1 cellular context compared by ENCODE assay signal in genomic region chr3:144244662-144245061, GRCh38.
TF ChIP-seq lines count a peak whose summit lies in the region.

No MANE protein-coding gene starts in this region.

TF ChIP-seq in H1, 55 proteins besides CTCF, POLR2A, EP300 and RAD21 (continued from another document):
- TF ChIP-seq SIN3A (conservative IDR thresholded peaks at IDR 0.05 in 1 of 2, IDR thresholded peaks at IDR 0.05 in 1 of 2; ENCODE audit: low read depth in 1 of 2, low read length in 2 of 2) = no peak
- TF ChIP-seq EGR1 (IDR thresholded peaks at IDR 0.05; ENCODE audit: borderline replicate concordance, low read depth, low read length) = no peak
- no peak for TF ChIP-seq SRF (IDR thresholded peaks at IDR 0.05; ENCODE audit: low read depth, low read length)
- no peak for TF ChIP-seq SIX5 (IDR thresholded peaks at IDR 0.05; ENCODE audit: low read depth, low read length)
- TF ChIP-seq E2F6 (IDR thresholded peaks at IDR 0.05) = no peak
- TF ChIP-seq YY1 (IDR thresholded peaks at IDR 0.05; ENCODE audit: low read depth, low read length) = no peak
- TF ChIP-seq KDM4A (IDR thresholded peaks at IDR 0.05; ENCODE audit: low read depth, low read length, severe bottlenecking) = no peak
- TF ChIP-seq KDM5A (IDR thresholded peaks at IDR 0.05; ENCODE audit: low read length) = no peak
- TF ChIP-seq CREB1 (IDR thresholded peaks at IDR 0.05) = no peak
- no peak for TF ChIP-seq TBP (IDR thresholded peaks at IDR 0.05; ENCODE audit: low read depth, low read length)
- TF ChIP-seq GTF2F1 (IDR thresholded peaks at IDR 0.05; ENCODE audit: borderline replicate concordance, low read depth, low read length) = no peak
- no peak for TF ChIP-seq USF2 (IDR thresholded peaks at IDR 0.05; ENCODE audit: low read length)
